15 cellular contexts compared by ENCODE assay signal in genomic region chr2:2689313-2689712, GRCh38.
"Had no signal": no experiment of that assay in that cellular context is flagged by ENCODE, and none has a peak within 500 bp of the region (broad histone marks: within the 10 kb centered on the region; RNA-seq: fewer than 3 reads in every experiment).

No MANE protein-coding gene starts in this region.

- H3K36me3 Mint-ChIP-seq: activated naive CD4-positive, alpha-beta T cell treated with anti-CD3 and anti-CD28 coated beads, Interleukin-2, amount 10 ng/mL, durations not matched to agents 7 days and 5 days; naive thymus-derived CD8-positive, alpha-beta T cell; WTC11 had no signal

- H3K27ac Mint-ChIP-seq: activated CD4-positive, alpha-beta T cell treated with anti-CD3 and anti-CD28 coated beads, Interleukin-2, amount 10 ng/mL, durations not matched to agents 24 days and 14 days; activated naive CD4-positive, alpha-beta T cell treated with anti-CD3 and anti-CD28 coated beads, Interleukin-2, amount 10 ng/mL, durations not matched to agents 7 days and 5 days; activated T-helper 2 cell treated with anti-CD3 and anti-CD28 coated beads, Interferon-gamma antibody, Interleukin-2, Interleukin-4, amounts not matched to agents 10 μg/mL and 5 μg/mL and 100 μg/mL, durations not matched to agents 14 hours and 24 hours and 36 hours; WTC11 had no signal

- H3K9me3 Mint-ChIP-seq: activated CD4-positive, alpha-beta T cell treated with anti-CD3 and anti-CD28 coated beads, Interleukin-2, amount 10 ng/mL, durations not matched to agents 24 days and 14 days; activated naive CD4-positive, alpha-beta T cell treated with anti-CD3 and anti-CD28 coated beads, Interleukin-2, amount 10 ng/mL, durations not matched to agents 7 days and 5 days; activated T-helper 2 cell treated with anti-CD3 and anti-CD28 coated beads, Interferon-gamma antibody, Interleukin-2, Interleukin-4, amounts not matched to agents 10 μg/mL and 5 μg/mL and 100 μg/mL, durations not matched to agents 14 hours and 24 hours and 36 hours; naive thymus-derived CD8-positive, alpha-beta T cell; WTC11 had no signal

- H3K27me3 ChIP-seq: cardiac muscle cell, foreskin keratinocyte, uterus had no signal

- H3K27ac ChIP-seq: cardiac muscle cell, foreskin keratinocyte, stomach, uterus had no signal

- H3K36me3 ChIP-seq: cardiac muscle cell, stomach, uterus had no signal

- ATAC-seq: foreskin keratinocyte, mucosa of descending colon, right cardiac atrium, WTC11 had no signal

- H3K9me3 ChIP-seq: mucosa of descending colon, stomach, uterus had no signal

- H3K4me1 ChIP-seq: foreskin keratinocyte, stomach, uterus had no signal

- DNase-seq: activated CD4-positive, alpha-beta T cell treated with anti-CD3 and anti-CD28 coated beads, Interleukin-2, amount 10 ng/mL, durations not matched to agents 24 days and 14 days; activated T-cell treated with anti-CD3 and anti-CD28 coated beads for 4 hours; foreskin keratinocyte; mammary epithelial cell; mucosa of descending colon; nucleus accumbens; right cardiac atrium; small intestine; stomach; uterus had no signal

- H3K4me3 Mint-ChIP-seq: activated CD4-positive, alpha-beta T cell treated with anti-CD3 and anti-CD28 coated beads, Interleukin-2, amount 10 ng/mL, durations not matched to agents 24 days and 14 days; activated naive CD4-positive, alpha-beta T cell treated with anti-CD3 and anti-CD28 coated beads, Interleukin-2, amount 10 ng/mL, durations not matched to agents 7 days and 5 days; WTC11 had no signal

- H3K4me3 ChIP-seq: cardiac muscle cell, mucosa of descending colon, stomach, uterus had no signal
